Comparison of ENCODE assay signal across 9 cellular contexts in the genomic region with DNA sequence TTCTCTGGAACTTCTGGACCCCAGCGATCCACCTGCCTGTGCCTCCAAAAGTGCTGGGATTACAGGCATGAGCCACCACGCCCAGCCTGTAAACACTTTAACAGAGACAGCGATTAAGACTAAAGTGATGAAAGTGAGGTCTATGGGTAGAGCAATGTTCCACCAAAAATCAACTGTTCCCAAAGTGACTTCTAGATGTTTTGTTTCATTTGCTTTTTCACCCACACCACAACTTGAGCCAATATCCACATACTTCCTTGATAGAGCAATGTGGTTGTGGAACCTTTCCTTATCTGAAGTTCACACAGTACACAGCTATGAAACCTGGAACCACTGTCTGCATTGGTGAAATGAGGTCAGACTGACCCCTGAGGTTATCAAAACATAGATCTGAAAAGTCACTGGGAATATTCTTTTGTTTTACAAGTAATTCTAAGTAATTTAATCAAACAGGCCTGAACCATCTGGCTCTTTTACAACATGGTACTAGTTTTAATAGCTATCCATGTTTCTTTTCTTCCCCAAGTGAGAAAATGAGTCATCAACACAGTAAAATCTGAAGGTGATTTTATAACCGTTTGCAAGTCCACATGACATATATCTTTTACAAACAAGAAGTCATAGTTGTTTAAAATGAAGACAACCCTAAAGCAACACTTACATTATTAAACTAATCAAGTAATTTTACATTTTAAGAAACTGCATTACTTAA.
DNase-seq lines count a peak whose midpoint lies in the region; ATAC-seq, FAIRE-seq and TF ChIP-seq lines count a peak whose summit lies in the region.
"Had no signal": no experiment of that assay in that cellular context is flagged by ENCODE, and none has a peak within 500 bp of the region (broad histone marks: within the 10 kb centered on the region; RNA-seq: fewer than 3 reads in every experiment).

No MANE protein-coding gene starts in this region.

- dilution Hi-C loops in IMR-90 (cut with HindIII; ENCODE audit: low sequenced_read_pairs, unreplicated experiment) = no loop called here

- H3K9me1 ChIP-seq in IMR-90 (ENCODE audit: insufficient read depth, low read length) = peaks cover 12% of the 10 kb centered on the region

- peak overlapping the region; percentile 83 for H2AK5ac ChIP-seq in IMR-90 (ENCODE audit: low read depth, low read length)

- no peak for TF ChIP-seq RAD21 in IMR-90 (IDR thresholded peaks at IDR 0.05; ENCODE audit: low read length)

- H3K9me3 ChIP-seq in IMR-90 (ENCODE audit: control insufficient read depth, insufficient read depth, low read length) (no peaks in the 10 kb centered on the region), kidney (ENCODE audit: control insufficient read depth in 1 of 2, low read length in 2 of 2) (no peaks in the 10 kb centered on the region)

- H2AK9ac ChIP-seq in IMR-90 (replicated peaks; ENCODE audit: low read depth, low read length, poor library complexity) = no peak overlapping the region

- H2BK15ac ChIP-seq in IMR-90 (ENCODE audit: low read depth, low read length) = peak overlapping the region; percentile 93; the same call in 2 of the 3 replicates

- peak overlapping the region; percentile 97 for H2BK120ac ChIP-seq in IMR-90 (ENCODE audit: low read depth, low read length)

- no peak overlapping the region for H2AFZ ChIP-seq in IMR-90 (replicated peaks; ENCODE audit: low read length, poor library complexity)

- H3K27ac ChIP-seq in IMR-90 (ENCODE audit: insufficient read depth, low read length) (peak overlapping the region; percentile 79), kidney (ENCODE audit: low read depth in 2 of 2, low read length in 2 of 2) (peak overlapping the region in 1 of 2 donors; percentile 17)

- in situ Hi-C loops in IMR-90 (cut with MboI; ENCODE audit: low sequenced_read_pairs) (no loop called here), GM13977 (cut with MboI; ENCODE audit: low pct_unique_long_range_greater_than_20kb, low sequenced_read_pairs, unreplicated experiment) (no loop called here)

- TF ChIP-seq POLR2A in IMR-90 (IDR thresholded peaks at IDR 0.05; ENCODE audit: low read depth, low read length) = no peak

- intact Hi-C loops in IMR-90 (cut with micrococcal nuclease) (no loop called here), kidney (cut with DNase I) (no loop called here)

- peak overlapping the region; percentile 88 for H3K18ac ChIP-seq in IMR-90 (ENCODE audit: low read depth, low read length)

- ATAC-seq in IMR-90 (ENCODE audit: low read depth) = peak; percentile 48
- ATAC-seq in HG02571 (IDR thresholded peaks at IDR 0.05; ENCODE audit: unreplicated experiment) = no peak
- no peak for ATAC-seq in GM21367 (IDR thresholded peaks at IDR 0.05; ENCODE audit: unreplicated experiment)

- peak; percentile 40 for FAIRE-seq in A204.1 (lab: Jason Lieb, UNC)
- no peak for FAIRE-seq in bronchial epithelial cell (lab: Jason Lieb, UNC)
- FAIRE-seq in kidney (lab: Jason Lieb, UNC) = no peak

- H3K4ac ChIP-seq in IMR-90 (ENCODE audit: low read depth, low read length) = peak overlapping the region; percentile 39

- no peak for TF ChIP-seq CTCF in IMR-90 (conservative IDR thresholded peaks at IDR 0.05; ENCODE audit: low read depth, low read length)
- no peak for TF ChIP-seq CTCF in bronchial epithelial cell (IDR thresholded peaks at IDR 0.05; ENCODE audit: insufficient read depth, low read length, severe bottlenecking)
- TF ChIP-seq CTCF in GM13977 (IDR thresholded peaks at IDR 0.05; ENCODE audit: extremely low read depth, insufficient read depth, missing control alignments) = no peak
- no peak for TF ChIP-seq CTCF in kidney (IDR thresholded peaks at IDR 0.05; ENCODE audit: borderline replicate concordance, extremely low read depth, insufficient read depth)

- no peak overlapping the region for H3K4me3 ChIP-seq in IMR-90 (ENCODE audit: insufficient read depth, low read depth, low read length)
- no peak overlapping the region for H3K4me3 ChIP-seq in bronchial epithelial cell (ENCODE audit: low read depth, low read length)
- no peak overlapping the region for H3K4me3 ChIP-seq in kidney (ENCODE audit: low read length in 2 of 2)

- peak overlapping the region; percentile 86 for H2BK5ac ChIP-seq in IMR-90 (ENCODE audit: low read depth, low read length, poor library complexity, severe bottlenecking)

- peak overlapping the region; percentile 30 for H3K14ac ChIP-seq in IMR-90 (replicated peaks; ENCODE audit: low read depth, low read length)

- no TSS peak for BruUV-seq in IMR-90 (replicated peaks; lab: Mats Ljungman, UMichigan)

- H4K8ac ChIP-seq in IMR-90 (ENCODE audit: low read depth in 2 of 2, low read length in 2 of 2) = peak overlapping the region; percentile 27 to 80; a peak in 3 of 4 replicates

- WGBS in IMR-90 (ENCODE audit: extremely low coverage in 2 of 2, insufficient read length in 1 of 2), 2 experiments = no CpG with 5 or more reads among the region's 4 CpGs

- peak overlapping the region; percentile 64 for H4K91ac ChIP-seq in IMR-90 (ENCODE audit: insufficient read depth, low read depth, low read length)

- H3K23ac ChIP-seq in IMR-90 (ENCODE audit: low read depth, low read length) = peak overlapping the region; percentile 66; the same call in 1 of the 2 replicates

- H3K4me2 ChIP-seq in IMR-90 (ENCODE audit: low read depth, low read length) = peak overlapping the region; percentile 71

- H3K4me1 ChIP-seq in IMR-90 (ENCODE audit: control insufficient read depth, insufficient read depth, low read length) (peaks cover 18% of the 10 kb centered on the region), kidney (ENCODE audit: control insufficient read depth in 1 of 2, insufficient read depth in 1 of 2, low read depth in 1 of 2, low read length in 2 of 2) (no peaks in the 10 kb centered on the region)

- DNase-seq in IMR-90 (peak; percentile 87), bronchial epithelial cell (ENCODE audit: low read depth) (peak; percentile 62), lung microvascular endothelial cell (ENCODE audit: low read depth in 2 of 2) (peak; percentile 92 to 93), GM13977 (ENCODE audit: low spot score) (no peak), kidney (no peak)
- DNase-seq: activated gamma-delta T cell treated with Interleukin-2 at 50 U/mL for 16 hours had no signal

- H4K20me1 ChIP-seq in IMR-90 (ENCODE audit: insufficient read depth, low read length) = no peaks in the 10 kb centered on the region

- 0 out of 2 replicates have a peak overlapping the region, but pooled peaks have one; percentile 30 for H3K56ac ChIP-seq in IMR-90 (ENCODE audit: extremely low read depth, insufficient read depth, low read length)

- CTCF ChIA-PET in IMR-90 (lab: Yijun Ruan, JAX) = interaction anchor here (1.4 kb wide), 1 partner anchor 22 kb away, joined by 4 read pairs; no protein-coding TSS in a partner anchor

- H3K27me3 ChIP-seq in IMR-90 (ENCODE audit: control insufficient read depth, insufficient read depth, low read length) (no peaks in the 10 kb centered on the region), bronchial epithelial cell (ENCODE audit: control insufficient read depth, insufficient read depth, low read length) (no peaks in the 10 kb centered on the region)

- H3K9ac ChIP-seq in IMR-90 (ENCODE audit: low read depth, low read length) (no peak overlapping the region), kidney (ENCODE audit: low read length in 2 of 2) (no peak overlapping the region)

- H4K5ac ChIP-seq in IMR-90 (ENCODE audit: low read depth, low read length) = peak overlapping the region; percentile 83

- POLR2A ChIA-PET in IMR-90 (lab: Charles Lee; ENCODE audit: unreplicated experiment) = no interaction called here

- peak overlapping the region; percentile 99 for H2BK20ac ChIP-seq in IMR-90 (ENCODE audit: low read depth, low read length)

- H3K79me1 ChIP-seq in IMR-90 (ENCODE audit: low read depth in 1 of 2, low read length in 2 of 2) = no peaks in the 10 kb centered on the region

- H3K36me3 ChIP-seq in IMR-90 (ENCODE audit: control insufficient read depth, insufficient read depth, low read length) = no peaks in the 10 kb centered on the region
- H3K36me3 ChIP-seq in bronchial epithelial cell (ENCODE audit: control insufficient read depth, insufficient read depth, low read length) = no peaks in the 10 kb centered on the region
- no peaks in the 10 kb centered on the region for H3K36me3 ChIP-seq in kidney (ENCODE audit: control insufficient read depth in 1 of 2, insufficient read depth in 2 of 2, low read length in 2 of 2)

TF ChIP-seq in IMR-90, 13 proteins besides CTCF, POLR2A, EP300 and RAD21:
- TF ChIP-seq SMC3 (IDR thresholded peaks at IDR 0.05; ENCODE audit: low read depth, low read length) (no peak), MAFK (IDR thresholded peaks at IDR 0.05; ENCODE audit: low read depth, low read length) (no peak), CEBPB (IDR thresholded peaks at IDR 0.05; ENCODE audit: low read depth, low read length) (peak; percentile 51), NFE2L2 (IDR thresholded peaks at IDR 0.05; ENCODE audit: low read depth, low read length) (no peak), RFX5 (IDR thresholded peaks at IDR 0.05; ENCODE audit: low read depth, low read length) (no peak), FOS (IDR thresholded peaks at IDR 0.05; ENCODE audit: low read depth, low read length) (peak; percentile 61; the same call in 1 of the 2 replicates)
- TF ChIP-seq, protein P1, sequence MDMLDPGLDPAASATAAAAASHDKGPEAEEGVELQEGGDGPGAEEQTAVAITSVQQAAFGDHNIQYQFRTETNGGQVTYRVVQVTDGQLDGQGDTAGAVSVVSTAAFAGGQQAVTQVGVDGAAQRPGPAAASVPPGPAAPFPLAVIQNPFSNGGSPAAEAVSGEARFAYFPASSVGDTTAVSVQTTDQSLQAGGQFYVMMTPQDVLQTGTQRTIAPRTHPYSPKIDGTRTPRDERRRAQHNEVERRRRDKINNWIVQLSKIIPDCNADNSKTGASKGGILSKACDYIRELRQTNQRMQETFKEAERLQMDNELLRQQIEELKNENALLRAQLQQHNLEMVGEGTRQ (IDR thresholded peaks at IDR 0.05; ENCODE audit: low read depth, low read length) = no peak
TF ChIP-seq in IMR-90: peak in this region for 2.

Comparison
In these comparisons a context has a peak if more than half of its experiments do, and no peak if none do; other contexts are left out.
1. DNase-seq: peak in IMR-90 (single experiment), bronchial epithelial cell (single experiment) and lung microvascular endothelial cell (2 of 2); none in GM13977 (single experiment) and kidney (single experiment).